1 cellular context compared by ENCODE assay signal in genomic region chr5:39411051-39411450, GRCh38.
TF ChIP-seq lines count a peak whose summit lies in the region.

No MANE protein-coding gene starts in this region.

TF ChIP-seq in WTC11, 78 proteins besides CTCF, POLR2A, EP300 and RAD21 (continued from another document):
- TF ChIP-seq ATF6 (CRISPR knock-in tag; IDR thresholded peaks at IDR 0.05) (no peak), ATF2 (CRISPR knock-in tag; IDR thresholded peaks at IDR 0.05; ENCODE audit: borderline replicate concordance, low read depth) (no peak), AFF4 (CRISPR knock-in tag; IDR thresholded peaks at IDR 0.05; ENCODE audit: borderline replicate concordance) (no peak), ZNF317 (CRISPR knock-in tag; IDR thresholded peaks at IDR 0.05; ENCODE audit: borderline replicate concordance, low read depth) (no peak), CREB1 (CRISPR knock-in tag; IDR thresholded peaks at IDR 0.05) (no peak), NFATC4 (CRISPR knock-in tag; IDR thresholded peaks at IDR 0.05) (no peak), ZNF416 (CRISPR knock-in tag; IDR thresholded peaks at IDR 0.05) (no peak), ZNF138 (CRISPR knock-in tag; conservative IDR thresholded peaks at IDR 0.05) (no peak), ZBTB21 (CRISPR knock-in tag; IDR thresholded peaks at IDR 0.05; ENCODE audit: borderline replicate concordance) (no peak)
